ENCODE assay signal across 9 cellular contexts in the genomic region with DNA sequence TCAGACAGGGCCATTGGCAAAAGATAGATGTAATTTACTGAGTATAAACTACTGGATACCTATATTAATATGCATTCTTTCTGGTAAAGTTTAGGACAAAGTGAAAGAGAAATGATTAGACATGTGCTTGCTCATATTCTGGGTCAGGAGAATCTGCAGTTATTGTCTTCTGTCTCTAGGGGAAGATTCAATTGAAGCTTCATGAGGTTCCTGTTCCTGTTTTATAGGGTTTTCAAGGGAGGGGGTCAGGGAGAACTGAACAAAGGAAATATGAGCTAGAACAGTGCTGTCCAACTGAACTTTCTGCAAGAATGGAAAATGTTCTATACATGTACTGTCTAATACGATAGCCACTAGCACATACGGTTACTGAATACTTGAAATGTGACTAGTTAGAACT. TPM values are rescaled to one million over a fixed set of nuclear protein-coding genes. Genes with fewer than 3 reads are reported as not detected.
DNase-seq lines count a peak whose midpoint lies in the region; ATAC-seq and TF ChIP-seq lines count a peak whose summit lies in the region.
"Had no signal": no experiment of that assay in that cellular context is flagged by ENCODE, and none has a peak within 500 bp of the region (broad histone marks: within the 10 kb centered on the region; RNA-seq: fewer than 3 reads in every experiment).

No MANE protein-coding gene starts in this region.

- H3K4ac ChIP-seq in trophoblast cell (ENCODE audit: low read depth, low read length) = no peak overlapping the region

- H2BK12ac ChIP-seq in trophoblast cell (ENCODE audit: low read length) = no peak overlapping the region

- peak overlapping the region; percentile 79 for H3K27ac Mint-ChIP-seq in natural killer cell

- H3K14ac ChIP-seq in trophoblast cell (ENCODE audit: low read length) = no peak overlapping the region

- ATAC-seq in natural killer cell (peak; percentile 59 to 73 (median 60)), GM18868 (IDR thresholded peaks at IDR 0.05; ENCODE audit: unreplicated experiment) (no peak)

- no peak overlapping the region for H4K91ac ChIP-seq in trophoblast cell (ENCODE audit: low read depth, low read length)

- no peak overlapping the region for H3K4me3 Mint-ChIP-seq in natural killer cell

- H2BK120ac ChIP-seq in trophoblast cell (ENCODE audit: insufficient read depth, low read length, poor library complexity) = no peak overlapping the region

- peak overlapping the region; percentile 5 for H3K9ac ChIP-seq in adipocyte (ENCODE audit: low read length)
- no peak overlapping the region for H3K9ac ChIP-seq in trophoblast cell (ENCODE audit: low read length)

- H3K79me1 ChIP-seq in trophoblast cell (ENCODE audit: low read length) = peaks cover 2% of the 10 kb centered on the region

- H3K27me3 ChIP-seq in adipocyte (replicated peaks; ENCODE audit: control insufficient read depth, insufficient read depth, low read length) (no peaks in the 10 kb centered on the region), trophoblast cell (ENCODE audit: insufficient read depth, low read length) (no peaks in the 10 kb centered on the region)

- H3K4me2 ChIP-seq in trophoblast cell (ENCODE audit: low read length) = no peak overlapping the region

- no peak overlapping the region for H4K8ac ChIP-seq in trophoblast cell (ENCODE audit: low read depth, low read length)

- no peak overlapping the region for H3K18ac ChIP-seq in trophoblast cell (ENCODE audit: low read length)

- no peak overlapping the region for H2AK5ac ChIP-seq in trophoblast cell (ENCODE audit: low read length)

- H3K36me3 ChIP-seq in adipocyte (ENCODE audit: control insufficient read depth, insufficient read depth, low read length, severe bottlenecking) (no peaks in the 10 kb centered on the region), trophoblast cell (ENCODE audit: control insufficient read depth in 1 of 2, insufficient read depth in 2 of 2, low read length in 2 of 2) (peaks cover 2 to 3% of the 10 kb centered on the region in 2 experiments)

- H3K4me1 Mint-ChIP-seq in natural killer cell = peaks cover 17 to 18% of the 10 kb centered on the region in 2 donors

- H3K4me1 ChIP-seq in adipocyte (ENCODE audit: control insufficient read depth, insufficient read depth, low read length) (peaks cover 37% of the 10 kb centered on the region), trophoblast cell (ENCODE audit: control insufficient read depth in 1 of 2, insufficient read depth in 2 of 2, low read length in 2 of 2) (peaks cover 0 to 4% of the 10 kb centered on the region in 2 experiments)

- no peak overlapping the region for H3K4me3 ChIP-seq in adipocyte (ENCODE audit: low read length)
- no peak overlapping the region for H3K4me3 ChIP-seq in trophoblast cell (ENCODE audit: low read depth, low read length)

- H3K9me3 Mint-ChIP-seq in natural killer cell = no peaks in the 10 kb centered on the region

- no peak overlapping the region for H2BK5ac ChIP-seq in trophoblast cell (ENCODE audit: low read depth, low read length, poor library complexity)

- no peaks in the 10 kb centered on the region for H3K27me3 Mint-ChIP-seq in natural killer cell (ENCODE audit: low read depth in 2 of 2)

- no peak overlapping the region for H3K23ac ChIP-seq in trophoblast cell (ENCODE audit: low read length)

- no peak overlapping the region for H4K12ac ChIP-seq in trophoblast cell (ENCODE audit: low read depth, low read length)

- no peaks in the 10 kb centered on the region for H3K9me3 ChIP-seq in adipocyte (ENCODE audit: control insufficient read depth, low read length)
- H3K9me3 ChIP-seq in trophoblast cell (ENCODE audit: insufficient read depth, low read depth, low read length) = no peaks in the 10 kb centered on the region

- TF ChIP-seq CTCF in natural killer cell (IDR thresholded peaks at IDR 0.05) (no peak), GM10266 (IDR thresholded peaks at IDR 0.05; ENCODE audit: control insufficient read depth, insufficient read depth, low read depth, missing control alignments) (no peak)

- DNase-seq in ELR (ENCODE audit: low read depth) = peak; percentile 23
- peak; percentile 10 for DNase-seq in M059J (ENCODE audit: low read depth)
- DNase-seq in adipocyte (ENCODE audit: low read depth) = no peak
- DNase-seq in natural killer cell = no peak
- no peak for DNase-seq in GM10266 (ENCODE audit: extremely low spot score)
- DNase-seq in NCI-H1417 treated with DMSO at 0.1 percent for 48 hours (lab: John Stamatoyannopoulos, UW) = no peak
- no peak for DNase-seq in trophoblast cell
- DNase-seq: activated CD8-positive, alpha-beta memory T cell treated with anti-CD3 and anti-CD28 coated beads, Interleukin-2, amount 50 U/mL, for 4 hours had no signal

- WGBS in trophoblast cell (ENCODE audit: extremely low coverage, insufficient coverage, insufficient read length) = no CpG with 5 or more reads among the region's 2 CpGs

- H2AFZ ChIP-seq in trophoblast cell (ENCODE audit: insufficient read depth, low read length, poor library complexity) = no peak overlapping the region

- no peaks in the 10 kb centered on the region for H3K36me3 Mint-ChIP-seq in natural killer cell

- H3K79me2 ChIP-seq in trophoblast cell (ENCODE audit: control insufficient read depth, insufficient read depth, low read length, poor library complexity) = no peaks in the 10 kb centered on the region

- intact Hi-C loops in natural killer cell (cut with micrococcal nuclease) = loop anchor here (5.0 kb wide), 1 partner anchor 95 kb away; no protein-coding TSS in a partner anchor

- no peak overlapping the region for H3K27ac ChIP-seq in trophoblast cell (ENCODE audit: low read depth, low read length)

RNA-seq across cellular contexts. Expression of a gene that starts 59.3 kb away (rescaled TPM):
- 0.89 and 2.0 TPM in 2 replicates for total RNA-seq in M059J (2014; rRNA removed; shearing (Covaris generic))
- total RNA-seq in natural killer cell = 10 to 100 TPM in 1 of 3 donors, 1 to 10 TPM in 2; 2.4 to 18.7 (median 3.9) TPM
- 10.5 and 11.5 TPM in 2 replicates for polyA plus RNA-seq in trophoblast cell (2013)

Comparison
In these comparisons a context has a peak if more than half of its experiments do, and no peak if none do; other contexts are left out.
1. DNase-seq: peak in ELR (single experiment) and M059J (single experiment); none in adipocyte (single experiment), natural killer cell (single experiment), GM10266 (single experiment), NCI-H1417 treated with DMSO at 0.1 percent for 48 hours (single experiment) and trophoblast cell (0 of 2).